ENCODE assay signal across 1 cellular context in genomic region chr3:52704611-52705437, GRCh38.
TF ChIP-seq lines count a peak whose summit lies in the region.

No MANE protein-coding gene starts in this region.

TF ChIP-seq in HepG2, 621 proteins besides CTCF, POLR2A, EP300 and RAD21 (continued from another document and continues in another):
- TF ChIP-seq ZNF800 (CRISPR knock-in tag; IDR thresholded peaks at IDR 0.05) (no peak), DNMT3B (CRISPR knock-in tag; conservative IDR thresholded peaks at IDR 0.05) (peak; percentile 80; the same call in 1 of the 2 replicates), SOX5 (CRISPR knock-in tag; IDR thresholded peaks at IDR 0.05; ENCODE audit: borderline replicate concordance) (peak; percentile 90), ZMAT3 (CRISPR knock-in tag; conservative IDR thresholded peaks at IDR 0.05) (peak; percentile 73), CHD2 (IDR thresholded peaks at IDR 0.05; ENCODE audit: low read depth, low read length) (no peak; the same call in 1 of the 2 replicates), THAP11 (CRISPR knock-in tag; IDR thresholded peaks at IDR 0.05) (peak; percentile 66), KDM2A (CRISPR knock-in tag; IDR thresholded peaks at IDR 0.05; ENCODE audit: borderline replicate concordance, low read depth) (peak; percentile 55), TGIF2 (CRISPR knock-in tag; IDR thresholded peaks at IDR 0.05) (peak; percentile 98), KAT8 (CRISPR knock-in tag; IDR thresholded peaks at IDR 0.05) (peak; percentile 37; the same call in 1 of the 2 replicates), NONO (IDR thresholded peaks at IDR 0.05) (no peak), NONO (CRISPR knock-in tag; conservative IDR thresholded peaks at IDR 0.05) (peak; percentile 66), PITX1 (CRISPR knock-in tag; IDR thresholded peaks at IDR 0.05) (peak; percentile 97), TBX2 (CRISPR knock-in tag; IDR thresholded peaks at IDR 0.05; ENCODE audit: borderline replicate concordance) (peak; percentile 99), PAF1 (CRISPR knock-in tag; IDR thresholded peaks at IDR 0.05) (no peak), ZNF33B (CRISPR knock-in tag; IDR thresholded peaks at IDR 0.05) (no peak), SP2 (CRISPR knock-in tag; IDR thresholded peaks at IDR 0.05) (no peak), ZNF225 (CRISPR knock-in tag; IDR thresholded peaks at IDR 0.05) (no peak), ZNF570 (CRISPR knock-in tag; IDR thresholded peaks at IDR 0.05; ENCODE audit: borderline replicate concordance) (no peak), ZNF101 (CRISPR knock-in tag; IDR thresholded peaks at IDR 0.05; ENCODE audit: borderline replicate concordance, low read depth) (no peak), FOXA3 (CRISPR knock-in tag; IDR thresholded peaks at IDR 0.05) (peak; percentile 82), ZNF335 (CRISPR knock-in tag; IDR thresholded peaks at IDR 0.05) (peak; percentile 96), E2F2 (CRISPR knock-in tag; IDR thresholded peaks at IDR 0.05; ENCODE audit: borderline replicate concordance) (0 out of 2 replicates have a peak, but pooled peaks have one; percentile 76), MIER3 (CRISPR knock-in tag; IDR thresholded peaks at IDR 0.05; ENCODE audit: borderline replicate concordance) (peak; percentile 86), KLF16 (CRISPR knock-in tag; IDR thresholded peaks at IDR 0.05) (no peak; a peak in 1 of 4 replicates), ZNF569 (CRISPR knock-in tag; IDR thresholded peaks at IDR 0.05; ENCODE audit: borderline replicate concordance) (no peak), IKZF5 (CRISPR knock-in tag; IDR thresholded peaks at IDR 0.05) (no peak), SAP130 (CRISPR knock-in tag; IDR thresholded peaks at IDR 0.05; ENCODE audit: low read depth) (peak; percentile 98), ZNF3 (CRISPR knock-in tag; IDR thresholded peaks at IDR 0.05) (no peak), ZNF18 (CRISPR knock-in tag; IDR thresholded peaks at IDR 0.05; ENCODE audit: insufficient replicate concordance) (no peak), ISL2 (CRISPR knock-in tag; IDR thresholded peaks at IDR 0.05) (peak; percentile 82), ZNF34 (CRISPR knock-in tag; IDR thresholded peaks at IDR 0.05; ENCODE audit: borderline replicate concordance) (no peak), CERS6 (CRISPR knock-in tag; IDR thresholded peaks at IDR 0.05) (no peak), ZSCAN25 (CRISPR knock-in tag; IDR thresholded peaks at IDR 0.05) (no peak), KLF11 (CRISPR knock-in tag; IDR thresholded peaks at IDR 0.05) (no peak; the same call in 1 of the 2 replicates), ZEB1 (IDR thresholded peaks at IDR 0.05; ENCODE audit: insufficient replicate concordance, low read depth) (no peak), ARNT2 (CRISPR knock-in tag; IDR thresholded peaks at IDR 0.05; ENCODE audit: low read depth) (peak; percentile 24; the same call in 1 of the 2 replicates), SNAI1 (CRISPR knock-in tag; IDR thresholded peaks at IDR 0.05; ENCODE audit: borderline replicate concordance) (no peak), MTA1 (CRISPR knock-in tag; IDR thresholded peaks at IDR 0.05; ENCODE audit: borderline replicate concordance) (peak; percentile 85), ZFP36L2 (CRISPR knock-in tag; IDR thresholded peaks at IDR 0.05) (no peak), SETDB1 (CRISPR knock-in tag; IDR thresholded peaks at IDR 0.05; ENCODE audit: borderline replicate concordance) (no peak), HNF4G (IDR thresholded peaks at IDR 0.05; ENCODE audit: borderline replicate concordance, low read depth, low read length) (peak; percentile 94), HNF4G (CRISPR knock-in tag; IDR thresholded peaks at IDR 0.05; ENCODE audit: borderline replicate concordance, low read depth) (no peak; the same call in 1 of the 2 replicates), ZNF367 (CRISPR knock-in tag; IDR thresholded peaks at IDR 0.05; ENCODE audit: borderline replicate concordance) (no peak), SP1 (IDR thresholded peaks at IDR 0.05) (no peak), SP1 (CRISPR knock-in tag; IDR thresholded peaks at IDR 0.05) (no peak), FIP1L1 (IDR thresholded peaks at IDR 0.05; ENCODE audit: borderline replicate concordance, insufficient read depth, low read depth, low read length) (no peak), MAF1 (CRISPR knock-in tag; IDR thresholded peaks at IDR 0.05; ENCODE audit: borderline replicate concordance) (no peak), ARNT (IDR thresholded peaks at IDR 0.05) (no peak), FOXC1 (CRISPR knock-in tag; IDR thresholded peaks at IDR 0.05; ENCODE audit: borderline replicate concordance) (no peak), HOXA9 (CRISPR knock-in tag; IDR thresholded peaks at IDR 0.05; ENCODE audit: borderline replicate concordance) (no peak), DR1 (CRISPR knock-in tag; IDR thresholded peaks at IDR 0.05) (peak; percentile 67; the same call in 1 of the 2 replicates)
- TF ChIP-seq, protein P1, sequence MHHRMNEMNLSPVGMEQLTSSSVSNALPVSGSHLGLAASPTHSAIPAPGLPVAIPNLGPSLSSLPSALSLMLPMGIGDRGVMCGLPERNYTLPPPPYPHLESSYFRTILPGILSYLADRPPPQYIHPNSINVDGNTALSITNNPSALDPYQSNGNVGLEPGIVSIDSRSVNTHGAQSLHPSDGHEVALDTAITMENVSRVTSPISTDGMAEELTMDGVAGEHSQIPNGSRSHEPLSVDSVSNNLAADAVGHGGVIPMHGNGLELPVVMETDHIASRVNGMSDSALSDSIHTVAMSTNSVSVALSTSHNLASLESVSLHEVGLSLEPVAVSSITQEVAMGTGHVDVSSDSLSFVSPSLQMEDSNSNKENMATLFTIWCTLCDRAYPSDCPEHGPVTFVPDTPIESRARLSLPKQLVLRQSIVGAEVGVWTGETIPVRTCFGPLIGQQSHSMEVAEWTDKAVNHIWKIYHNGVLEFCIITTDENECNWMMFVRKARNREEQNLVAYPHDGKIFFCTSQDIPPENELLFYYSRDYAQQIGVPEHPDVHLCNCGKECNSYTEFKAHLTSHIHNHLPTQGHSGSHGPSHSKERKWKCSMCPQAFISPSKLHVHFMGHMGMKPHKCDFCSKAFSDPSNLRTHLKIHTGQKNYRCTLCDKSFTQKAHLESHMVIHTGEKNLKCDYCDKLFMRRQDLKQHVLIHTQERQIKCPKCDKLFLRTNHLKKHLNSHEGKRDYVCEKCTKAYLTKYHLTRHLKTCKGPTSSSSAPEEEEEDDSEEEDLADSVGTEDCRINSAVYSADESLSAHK (CRISPR knock-in tag; IDR thresholded peaks at IDR 0.05; ENCODE audit: borderline replicate concordance): no peak
- TF ChIP-seq, protein P2, sequence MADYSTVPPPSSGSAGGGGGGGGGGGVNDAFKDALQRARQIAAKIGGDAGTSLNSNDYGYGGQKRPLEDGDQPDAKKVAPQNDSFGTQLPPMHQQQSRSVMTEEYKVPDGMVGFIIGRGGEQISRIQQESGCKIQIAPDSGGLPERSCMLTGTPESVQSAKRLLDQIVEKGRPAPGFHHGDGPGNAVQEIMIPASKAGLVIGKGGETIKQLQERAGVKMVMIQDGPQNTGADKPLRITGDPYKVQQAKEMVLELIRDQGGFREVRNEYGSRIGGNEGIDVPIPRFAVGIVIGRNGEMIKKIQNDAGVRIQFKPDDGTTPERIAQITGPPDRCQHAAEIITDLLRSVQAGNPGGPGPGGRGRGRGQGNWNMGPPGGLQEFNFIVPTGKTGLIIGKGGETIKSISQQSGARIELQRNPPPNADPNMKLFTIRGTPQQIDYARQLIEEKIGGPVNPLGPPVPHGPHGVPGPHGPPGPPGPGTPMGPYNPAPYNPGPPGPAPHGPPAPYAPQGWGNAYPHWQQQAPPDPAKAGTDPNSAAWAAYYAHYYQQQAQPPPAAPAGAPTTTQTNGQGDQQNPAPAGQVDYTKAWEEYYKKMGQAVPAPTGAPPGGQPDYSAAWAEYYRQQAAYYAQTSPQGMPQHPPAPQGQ (CRISPR knock-in tag; IDR thresholded peaks at IDR 0.05; ENCODE audit: borderline replicate concordance): no peak
- TF ChIP-seq, protein P3, sequence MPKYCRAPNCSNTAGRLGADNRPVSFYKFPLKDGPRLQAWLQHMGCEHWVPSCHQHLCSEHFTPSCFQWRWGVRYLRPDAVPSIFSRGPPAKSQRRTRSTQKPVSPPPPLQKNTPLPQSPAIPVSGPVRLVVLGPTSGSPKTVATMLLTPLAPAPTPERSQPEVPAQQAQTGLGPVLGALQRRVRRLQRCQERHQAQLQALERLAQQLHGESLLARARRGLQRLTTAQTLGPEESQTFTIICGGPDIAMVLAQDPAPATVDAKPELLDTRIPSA (CRISPR knock-in tag; IDR thresholded peaks at IDR 0.05; ENCODE audit: borderline replicate concordance): no peak
- TF ChIP-seq, protein P4, sequence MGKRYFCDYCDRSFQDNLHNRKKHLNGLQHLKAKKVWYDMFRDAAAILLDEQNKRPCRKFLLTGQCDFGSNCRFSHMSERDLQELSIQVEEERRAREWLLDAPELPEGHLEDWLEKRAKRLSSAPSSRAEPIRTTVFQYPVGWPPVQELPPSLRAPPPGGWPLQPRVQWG (CRISPR knock-in tag; IDR thresholded peaks at IDR 0.05; ENCODE audit: borderline replicate concordance, low read depth): no peak
- TF ChIP-seq, protein P5, sequence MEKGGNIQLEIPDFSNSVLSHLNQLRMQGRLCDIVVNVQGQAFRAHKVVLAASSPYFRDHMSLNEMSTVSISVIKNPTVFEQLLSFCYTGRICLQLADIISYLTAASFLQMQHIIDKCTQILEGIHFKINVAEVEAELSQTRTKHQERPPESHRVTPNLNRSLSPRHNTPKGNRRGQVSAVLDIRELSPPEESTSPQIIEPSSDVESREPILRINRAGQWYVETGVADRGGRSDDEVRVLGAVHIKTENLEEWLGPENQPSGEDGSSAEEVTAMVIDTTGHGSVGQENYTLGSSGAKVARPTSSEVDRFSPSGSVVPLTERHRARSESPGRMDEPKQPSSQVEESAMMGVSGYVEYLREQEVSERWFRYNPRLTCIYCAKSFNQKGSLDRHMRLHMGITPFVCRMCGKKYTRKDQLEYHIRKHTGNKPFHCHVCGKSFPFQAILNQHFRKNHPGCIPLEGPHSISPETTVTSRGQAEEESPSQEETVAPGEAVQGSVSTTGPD (CRISPR knock-in tag; IDR thresholded peaks at IDR 0.05): 0 out of 2 replicates have a peak, but pooled peaks have one; percentile 29
- TF ChIP-seq, protein P6, sequence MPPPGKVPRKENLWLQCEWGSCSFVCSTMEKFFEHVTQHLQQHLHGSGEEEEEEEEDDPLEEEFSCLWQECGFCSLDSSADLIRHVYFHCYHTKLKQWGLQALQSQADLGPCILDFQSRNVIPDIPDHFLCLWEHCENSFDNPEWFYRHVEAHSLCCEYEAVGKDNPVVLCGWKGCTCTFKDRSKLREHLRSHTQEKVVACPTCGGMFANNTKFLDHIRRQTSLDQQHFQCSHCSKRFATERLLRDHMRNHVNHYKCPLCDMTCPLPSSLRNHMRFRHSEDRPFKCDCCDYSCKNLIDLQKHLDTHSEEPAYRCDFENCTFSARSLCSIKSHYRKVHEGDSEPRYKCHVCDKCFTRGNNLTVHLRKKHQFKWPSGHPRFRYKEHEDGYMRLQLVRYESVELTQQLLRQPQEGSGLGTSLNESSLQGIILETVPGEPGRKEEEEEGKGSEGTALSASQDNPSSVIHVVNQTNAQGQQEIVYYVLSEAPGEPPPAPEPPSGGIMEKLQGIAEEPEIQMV (CRISPR knock-in tag; IDR thresholded peaks at IDR 0.05; ENCODE audit: low read depth): peak; percentile 28; the same call in 1 of the 2 replicates
